ENCODE assay signal across 1 cellular context in genomic region chr3:10994311-10994710, GRCh38.
TF ChIP-seq lines count a peak whose summit lies in the region.

No MANE protein-coding gene starts in this region.

TF ChIP-seq in GM23338, 12 proteins besides CTCF, POLR2A, EP300 and RAD21 (continued from another document):
- no peak for TF ChIP-seq ZNF462 (CRISPR knock-in tag; IDR thresholded peaks at IDR 0.05)
- no peak for TF ChIP-seq EZH2phosphoT487 (IDR thresholded peaks at IDR 0.05; ENCODE audit: unreplicated experiment)
